22 cellular contexts compared by ENCODE assay signal in the genomic region with DNA sequence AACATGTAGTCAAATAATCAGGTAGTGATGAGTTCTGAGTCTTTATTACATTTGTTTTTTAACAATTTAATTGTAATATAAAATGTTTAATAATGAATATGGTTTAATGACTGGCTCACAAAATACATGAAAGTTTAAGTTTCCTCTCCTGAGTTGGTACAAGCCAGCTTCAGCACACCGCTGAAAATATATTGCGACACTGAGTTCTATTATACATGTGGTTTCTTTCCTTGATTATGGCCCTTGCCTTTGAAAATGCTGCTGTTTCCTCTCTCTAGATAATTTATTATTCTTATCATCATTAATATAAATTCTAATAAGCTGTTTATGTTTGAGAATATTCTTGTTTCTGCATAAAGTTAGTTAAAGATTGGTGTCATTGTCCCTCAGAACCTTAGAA.
"Had no signal": no experiment of that assay in that cellular context is flagged by ENCODE, and none has a peak within 500 bp of the region (broad histone marks: within the 10 kb centered on the region; RNA-seq: fewer than 3 reads in every experiment).

No MANE protein-coding gene starts in this region.

- H3K27ac ChIP-seq: adrenal gland, left lung, ovary, psoas muscle, right atrium auricular region, skin epidermis, suprapubic skin, tibial nerve had no signal

- DNase-seq: activated B cell treated with CpG ODN at 0.5 μM for 24 hours; activated CD4-positive, alpha-beta T cell treated with anti-CD3 and anti-CD28 coated beads for 36 hours; activated CD4-positive, alpha-beta T cell treated with anti-CD3 and anti-CD28 coated beads, Interleukin-2, amount 50 U/mL, for 4 hours; activated CD8-positive, alpha-beta memory T cell treated with anti-CD3 and anti-CD28 coated beads for 24 hours; activated CD8-positive, alpha-beta memory T cell treated with anti-CD3 and anti-CD28 coated beads, Interleukin-2, amount 50 U/mL, for 4 hours; activated T-cell treated with anti-CD3 and anti-CD28 coated beads, Interleukin-2, amount 50 U/mL, for 24 hours; adrenal gland; cerebellar nuclear complex; effector CD4-positive, alpha-beta T cell; erythroblast; foreskin melanocyte; kidney glomerular epithelial cell; left lung; mammary epithelial cell; ovary; psoas muscle; stimulated activated CD4-positive, alpha-beta T cell treated with anti-CD3 and anti-CD28 coated beads, Interleukin-1b, Interleukin-23, amount 100 ng/mL, for 48 hours; stimulated activated naive CD8-positive, alpha-beta T cell treated with anti-CD3 and anti-CD28 coated beads, Interleukin-15, amount 100 ng/mL, for 72 hours had no signal

- H3K4me3 ChIP-seq: adrenal gland, left lung, ovary, psoas muscle, right atrium auricular region, skin epidermis, suprapubic skin, tibial nerve had no signal

- H3K36me3 ChIP-seq: adrenal gland, left lung, ovary, right atrium auricular region, suprapubic skin, tibial nerve had no signal

- H3K4me1 ChIP-seq: adrenal gland, left lung, psoas muscle, right atrium auricular region, suprapubic skin, tibial nerve had no signal

- H3K27me3 ChIP-seq: adrenal gland, left lung, ovary, right atrium auricular region, suprapubic skin, tibial nerve had no signal

- H3K9me3 ChIP-seq: adrenal gland, left lung, ovary, psoas muscle, right atrium auricular region, suprapubic skin, tibial nerve had no signal
